Comparison of ENCODE assay signal across 16 cellular contexts in the genomic region with DNA sequence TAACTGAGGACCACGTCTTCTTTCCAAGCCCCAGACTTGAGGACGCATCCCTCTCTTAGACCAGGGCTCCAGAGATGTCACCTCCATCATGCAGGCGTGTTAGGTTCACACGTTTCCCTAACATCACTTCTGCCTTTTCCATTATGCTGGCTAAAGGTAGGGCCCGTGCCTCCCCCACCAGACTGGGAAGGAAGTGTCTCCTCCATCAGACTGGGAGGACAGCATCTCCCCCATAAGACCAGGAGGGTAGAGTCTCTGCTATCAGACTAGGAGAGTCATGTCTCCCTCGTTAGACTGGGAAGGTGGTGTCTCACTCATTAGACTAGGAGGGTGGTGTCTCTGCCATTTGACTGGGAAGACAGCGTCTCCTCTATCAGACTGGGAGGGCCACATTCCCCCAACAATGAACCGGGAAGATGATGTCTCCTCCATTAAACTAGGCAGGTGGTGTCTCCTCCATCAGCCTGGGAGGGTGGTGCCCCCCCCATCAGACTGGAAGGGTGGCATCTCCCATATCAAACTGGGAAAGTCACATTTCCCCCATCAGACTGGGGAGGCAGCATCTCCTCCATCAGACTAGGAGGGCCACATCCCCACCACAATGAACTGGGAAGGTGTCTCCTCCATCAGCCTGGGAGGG. TPM values are rescaled to one million over a fixed set of nuclear protein-coding genes. Genes with fewer than 3 reads are reported as not detected.
DNase-seq lines count a peak whose midpoint lies in the region; ATAC-seq and TF ChIP-seq lines count a peak whose summit lies in the region.
"Had no signal": no experiment of that assay in that cellular context is flagged by ENCODE, and none has a peak within 500 bp of the region (broad histone marks: within the 10 kb centered on the region; RNA-seq: fewer than 3 reads in every experiment).

No MANE protein-coding gene starts in this region.

- H3K4ac ChIP-seq in neuronal stem cell (ENCODE audit: low read length), result no peak overlapping the region

- H3K4me3 Mint-ChIP-seq in endothelial cell (ENCODE audit: unreplicated experiment), result peak overlapping the region; percentile 57
- H3K4me3 Mint-ChIP-seq: CD4-positive, alpha-beta memory T cell had no signal

- H3K27ac ChIP-seq in ascending aorta, result peak overlapping the region; percentile 76 to 82
- H3K27ac ChIP-seq in neuronal stem cell (replicated peaks; ENCODE audit: low read length), result no peak overlapping the region
- peak overlapping the region; percentile 93 to 96 for H3K27ac ChIP-seq in uterus
- H3K27ac ChIP-seq in PC-9, result no peak overlapping the region
- H3K27ac ChIP-seq: A549, C4-2B had no signal

- H3K4me1 ChIP-seq in ascending aorta (peaks cover 3 to 34% of the 10 kb centered on the region in 2 donors), neuronal stem cell (ENCODE audit: control insufficient read depth in 2 of 2, insufficient read depth in 1 of 2, low read depth in 1 of 2, low read length in 2 of 2) (no peaks in the 10 kb centered on the region), uterus (peaks cover 4 to 21% of the 10 kb centered on the region in 2 donors), PC-9 (replicated peaks; ENCODE audit: insufficient read depth) (peaks cover 8% of the 10 kb centered on the region; the same call in 1 of the 2 replicates)
- H3K4me1 ChIP-seq: BE2C had no signal

- POLR2A ChIA-PET in PC-9 (lab: Charles Lee; ENCODE audit: unreplicated experiment), result no interaction called here

- peak overlapping the region; percentile 66 for H2BK5ac ChIP-seq in neuronal stem cell (ENCODE audit: low read length)

- H3K27me3 Mint-ChIP-seq in endothelial cell (ENCODE audit: unreplicated experiment), result peaks cover 7% of the 10 kb centered on the region

- WGBS in neuronal stem cell (ENCODE audit: extremely low coverage in 2 of 2, insufficient read length in 2 of 2, insufficient replicate concordance in 1 of 2), 2 donors, result no CpG with 5 or more reads among the region's 8 CpGs

- DNase-seq in ascending aorta (ENCODE audit: low spot score in 2 of 2) (no peak), endothelial cell (ENCODE audit: low spot score) (no peak), neuronal stem cell (ENCODE audit: low spot score) (no peak), uterus (no peak), PC-9 (no peak), A172 (ENCODE audit: low spot score) (no peak)
- DNase-seq: BE2C; CD4-positive, alpha-beta memory T cell; DMS153; DMS79 treated with DMSO at 0.1 percent for 48 hours; EL; HCEC 1CT; IMR-90 had no signal

- H3K27me3 ChIP-seq in ascending aorta, result no peaks in the 10 kb centered on the region
- no peaks in the 10 kb centered on the region for H3K27me3 ChIP-seq in neuronal stem cell (ENCODE audit: control insufficient read depth in 3 of 3, insufficient read depth in 3 of 3, low read depth in 1 of 3, low read length in 3 of 3)
- no peaks in the 10 kb centered on the region for H3K27me3 ChIP-seq in uterus
- H3K27me3 ChIP-seq in PC-9 (ENCODE audit: insufficient read depth, low read depth), result no peaks in the 10 kb centered on the region
- H3K27me3 ChIP-seq: BE2C had no signal

- no peaks in the 10 kb centered on the region for H3K9me2 ChIP-seq in PC-9 (ENCODE audit: insufficient read depth)

- no peaks in the 10 kb centered on the region for H3K9me3 ChIP-seq in ascending aorta
- no peaks in the 10 kb centered on the region for H3K9me3 ChIP-seq in neuronal stem cell (replicated peaks in 1 of 2; ENCODE audit: control insufficient read depth in 2 of 2, insufficient read depth in 1 of 2, low read depth in 1 of 2, low read length in 2 of 2)
- H3K9me3 ChIP-seq in uterus, result no peaks in the 10 kb centered on the region
- no peaks in the 10 kb centered on the region for H3K9me3 ChIP-seq in PC-9 (ENCODE audit: insufficient read depth, low read depth)
- H3K9me3 ChIP-seq: A549, BE2C had no signal

- H3K79me2 ChIP-seq in PC-9 (ENCODE audit: low read depth), result no peaks in the 10 kb centered on the region

- no peak overlapping the region for H2AK5ac ChIP-seq in neuronal stem cell (ENCODE audit: low read depth, low read length)

- TF ChIP-seq CTCF in ascending aorta (IDR thresholded peaks at IDR 0.05) (no peak), endothelial cell (IDR thresholded peaks at IDR 0.05; ENCODE audit: unreplicated experiment) (no peak), uterus (IDR thresholded peaks at IDR 0.05) (no peak), PC-9 (conservative IDR thresholded peaks at IDR 0.05) (no peak)

- no peak for ATAC-seq in GM21390 (IDR thresholded peaks at IDR 0.05; ENCODE audit: unreplicated experiment)
- ATAC-seq: A549 had no signal

- no peak overlapping the region for H4K8ac ChIP-seq in neuronal stem cell (ENCODE audit: low read depth, low read length)

- H3K4me2 ChIP-seq in neuronal stem cell (ENCODE audit: insufficient read depth, low read length, poor library complexity, severe bottlenecking) (no peak overlapping the region), PC-9 (no peak overlapping the region)
- H3K4me2 ChIP-seq: A549 had no signal

- no peak overlapping the region for H3K9ac ChIP-seq in neuronal stem cell (ENCODE audit: low read depth, low read length, poor library complexity)

- H3F3A ChIP-seq in PC-9 (ENCODE audit: insufficient read depth, low read depth), result peaks cover 17% of the 10 kb centered on the region

- no peaks in the 10 kb centered on the region for H3K4me1 Mint-ChIP-seq in endothelial cell (ENCODE audit: unreplicated experiment)

- no peaks in the 10 kb centered on the region for H4K20me1 ChIP-seq in PC-9 (ENCODE audit: insufficient read depth)

- no peak overlapping the region for H3K23ac ChIP-seq in neuronal stem cell (ENCODE audit: low read depth, low read length, poor library complexity)

- H3K36me3 ChIP-seq in ascending aorta (peaks cover 88 to 91% of the 10 kb centered on the region in 2 donors), neuronal stem cell (replicated peaks in 1 of 2; ENCODE audit: control insufficient read depth in 2 of 2, insufficient read depth in 2 of 2, low read length in 2 of 2) (peaks cover 37 to 83% of the 10 kb centered on the region in 2 donors), uterus (no peaks in the 10 kb centered on the region), PC-9 (ENCODE audit: low read depth) (no peaks in the 10 kb centered on the region)

- H2BK120ac ChIP-seq in neuronal stem cell (ENCODE audit: low read depth, low read length), result no peak overlapping the region

- no peaks in the 10 kb centered on the region for H3K9me3 Mint-ChIP-seq in endothelial cell (ENCODE audit: unreplicated experiment)

- TF ChIP-seq POLR2A in uterus (IDR thresholded peaks at IDR 0.05), result no peak

- no TSS peak for BruUV-seq in PC-9 (replicated peaks; lab: Mats Ljungman, UMichigan)

- no peak overlapping the region for H3K18ac ChIP-seq in neuronal stem cell (ENCODE audit: low read length)

- intact Hi-C loops in ascending aorta (cut with DNase I) (no loop called here), uterus (cut with DNase I; ENCODE audit: low total_unique reads) (no loop called here), PC-9 (cut with micrococcal nuclease; ENCODE audit: unreplicated experiment) (no loop called here)

- peak overlapping the region; percentile 48 for H3K27ac Mint-ChIP-seq in endothelial cell (ENCODE audit: unreplicated experiment)
- H3K27ac Mint-ChIP-seq: CD4-positive, alpha-beta memory T cell had no signal

- H4K91ac ChIP-seq in neuronal stem cell (ENCODE audit: low read depth, low read length, poor library complexity), result no peak overlapping the region

- no peak overlapping the region for H3K4me3 ChIP-seq in ascending aorta
- peak overlapping the region in 1 of 2 donors; percentile 20 for H3K4me3 ChIP-seq in neuronal stem cell (ENCODE audit: low read length in 2 of 2)
- no peak overlapping the region for H3K4me3 ChIP-seq in uterus
- no peak overlapping the region for H3K4me3 ChIP-seq in PC-9
- H3K4me3 ChIP-seq: A549 had no signal

- H2BK12ac ChIP-seq in neuronal stem cell (ENCODE audit: low read length), result no peak overlapping the region

- CTCF ChIA-PET in PC-9 (lab: Charles Lee), result no interaction called here

- H2AFZ ChIP-seq in neuronal stem cell (ENCODE audit: low read length) (no peak overlapping the region), PC-9 (no peak overlapping the region)

- H3K79me1 ChIP-seq in neuronal stem cell (ENCODE audit: low read depth, low read length), result no peaks in the 10 kb centered on the region

- H3K36me3 Mint-ChIP-seq in endothelial cell (ENCODE audit: low read depth, unreplicated experiment), result peaks cover 41% of the 10 kb centered on the region
- H3K36me3 Mint-ChIP-seq: CD4-positive, alpha-beta memory T cell had no signal

- no peak overlapping the region for H3K14ac ChIP-seq in neuronal stem cell (ENCODE audit: low read length)

- H2BK15ac ChIP-seq in neuronal stem cell (ENCODE audit: low read length), result no peak overlapping the region

RNA-seq across cellular contexts. Expression of gene SPC24, which starts 18.1 kb away (rescaled TPM):
- total RNA-seq in ascending aorta (1.1 TPM), endothelial cell (ENCODE audit: unreplicated experiment) (17.0 TPM), uterus (10 to 100 TPM in 1 of 4 donors, 1 to 10 TPM in 3; 1.8 to 21.8 (median 2.6) TPM), PC-9 (2021) (50.9 and 59.2 TPM in 2 replicates)
- 21.3 TPM for polyA plus RNA-seq in neuronal stem cell (2013, experiment 1 of 2)
- 22.7 TPM for polyA plus RNA-seq in neuronal stem cell (2013, experiment 2 of 2)
- total RNA-seq in A172 (2014; rRNA removed; shearing (Covaris generic)), result 109 and 113 TPM in 2 replicates

RNA-seq across cellular contexts. Expression of gene KANK2, which starts 23.7 kb away (rescaled TPM):
- total RNA-seq in ascending aorta (572 TPM), endothelial cell (ENCODE audit: unreplicated experiment) (103 TPM), uterus (100 to 1,000 TPM; 326 to 762 (median 535) TPM), PC-9 (2021) (32.9 and 39.4 TPM in 2 replicates)
- 19.8 TPM for polyA plus RNA-seq in neuronal stem cell (2013, experiment 1 of 2)
- polyA plus RNA-seq in neuronal stem cell (2013, experiment 2 of 2), result 19.2 TPM
- total RNA-seq in A172 (2014; rRNA removed; shearing (Covaris generic)), result 135 and 144 TPM in 2 replicates

Comparison
In these comparisons a context has a peak if more than half of its experiments do, and no peak if none do; other contexts are left out.
1. H3K27ac ChIP-seq: peak in ascending aorta (2 of 2) and uterus (2 of 2); none in neuronal stem cell (single experiment) and PC-9 (single experiment).